Comparison of ENCODE assay signal across 1 cellular context in genomic region chr10:48363617-48364355, GRCh38.
TF ChIP-seq lines count a peak whose summit lies in the region.

No MANE protein-coding gene starts in this region.

TF ChIP-seq in K562, 482 proteins besides CTCF, POLR2A, EP300 and RAD21 (continued from another document and continues in another):
- TF ChIP-seq FUS (optimal IDR thresholded peaks at IDR 0.05; ENCODE audit: low read depth, low read length) (no peak), ATF1 (CRISPR knock-in tag; IDR thresholded peaks at IDR 0.05) (no peak), ATF1 (tag; IDR thresholded peaks at IDR 0.05) (no peak), ARNT (IDR thresholded peaks at IDR 0.05) (peak in 1 of 2 experiments; percentile 73; a peak in 2 of 4 replicates), POLR2AphosphoS2 (IDR thresholded peaks at IDR 0.05; ENCODE audit: low read length) (no peak), FOSL1 (tag; conservative IDR thresholded peaks at IDR 0.05) (no peak), STAT5A (IDR thresholded peaks at IDR 0.05; ENCODE audit: borderline replicate concordance, low read length) (no peak), ZNF143 (CRISPR knock-in tag; IDR thresholded peaks at IDR 0.05) (no peak), TFE3 (CRISPR knock-in tag; IDR thresholded peaks at IDR 0.05) (no peak), ZKSCAN1 (IDR thresholded peaks at IDR 0.05; ENCODE audit: low read depth, low read length) (no peak), ESRRB (CRISPR knock-in tag; IDR thresholded peaks at IDR 0.05; ENCODE audit: borderline replicate concordance) (no peak), ZNF263 (CRISPR knock-in tag; IDR thresholded peaks at IDR 0.05; ENCODE audit: borderline replicate concordance) (no peak), HDAC2 (IDR thresholded peaks at IDR 0.05) (no peak), MBD1 (CRISPR knock-in tag; IDR thresholded peaks at IDR 0.05) (peak; percentile 57; the same call in 1 of the 2 replicates), CBX3 (IDR thresholded peaks at IDR 0.05; ENCODE audit: borderline replicate concordance in 1 of 2, low read length in 2 of 2) (peak in 1 of 2 experiments; percentile 69; a peak in 1 of 3 replicates), USF1 (CRISPR knock-in tag; IDR thresholded peaks at IDR 0.05) (no peak), MYC (IDR thresholded peaks at IDR 0.05; ENCODE audit: low read depth, low read length) (no peak), MYC (CRISPR knock-in tag; IDR thresholded peaks at IDR 0.05; ENCODE audit: borderline replicate concordance, low read depth) (no peak), MGA (IDR thresholded peaks at IDR 0.05) (0 out of 2 replicates have a peak, but pooled peaks have one; percentile 18), ZNF644 (tag; IDR thresholded peaks at IDR 0.05; ENCODE audit: low read depth) (no peak), POLR3G (IDR thresholded peaks at IDR 0.05; ENCODE audit: extremely low read depth, insufficient read length, insufficient replicate concordance) (no peak), CHCHD3 (CRISPR knock-in tag; IDR thresholded peaks at IDR 0.05) (no peak), HNRNPK (IDR thresholded peaks at IDR 0.05; ENCODE audit: low read depth, low read length, poor library complexity, severe bottlenecking) (no peak), GATA2 (CRISPR knock-in tag; IDR thresholded peaks at IDR 0.05) (no peak), CLOCK (CRISPR knock-in tag; IDR thresholded peaks at IDR 0.05; ENCODE audit: borderline replicate concordance) (no peak), TSC22D4 (tag; IDR thresholded peaks at IDR 0.05) (no peak), SREBF2 (CRISPR knock-in tag; IDR thresholded peaks at IDR 0.05) (no peak), TEAD4 (IDR thresholded peaks at IDR 0.05; ENCODE audit: low read length) (peak; percentile 33; the same call in 1 of the 2 replicates), TEAD4 (CRISPR knock-in tag; IDR thresholded peaks at IDR 0.05; ENCODE audit: borderline replicate concordance) (no peak), ZBTB49 (CRISPR knock-in tag; IDR thresholded peaks at IDR 0.05; ENCODE audit: borderline replicate concordance) (no peak), PATZ1 (CRISPR knock-in tag; IDR thresholded peaks at IDR 0.05; ENCODE audit: borderline replicate concordance) (no peak)
